In genomic region chr6:169780571-169781091, GRCh38 we compare ENCODE assay signal across 1 cellular context.
TF ChIP-seq lines count a peak whose summit lies in the region.

No MANE protein-coding gene starts in this region.

TF ChIP-seq in HepG2, 621 proteins besides CTCF, POLR2A, EP300 and RAD21 (continued from another document):
- TF ChIP-seq, protein P1, sequence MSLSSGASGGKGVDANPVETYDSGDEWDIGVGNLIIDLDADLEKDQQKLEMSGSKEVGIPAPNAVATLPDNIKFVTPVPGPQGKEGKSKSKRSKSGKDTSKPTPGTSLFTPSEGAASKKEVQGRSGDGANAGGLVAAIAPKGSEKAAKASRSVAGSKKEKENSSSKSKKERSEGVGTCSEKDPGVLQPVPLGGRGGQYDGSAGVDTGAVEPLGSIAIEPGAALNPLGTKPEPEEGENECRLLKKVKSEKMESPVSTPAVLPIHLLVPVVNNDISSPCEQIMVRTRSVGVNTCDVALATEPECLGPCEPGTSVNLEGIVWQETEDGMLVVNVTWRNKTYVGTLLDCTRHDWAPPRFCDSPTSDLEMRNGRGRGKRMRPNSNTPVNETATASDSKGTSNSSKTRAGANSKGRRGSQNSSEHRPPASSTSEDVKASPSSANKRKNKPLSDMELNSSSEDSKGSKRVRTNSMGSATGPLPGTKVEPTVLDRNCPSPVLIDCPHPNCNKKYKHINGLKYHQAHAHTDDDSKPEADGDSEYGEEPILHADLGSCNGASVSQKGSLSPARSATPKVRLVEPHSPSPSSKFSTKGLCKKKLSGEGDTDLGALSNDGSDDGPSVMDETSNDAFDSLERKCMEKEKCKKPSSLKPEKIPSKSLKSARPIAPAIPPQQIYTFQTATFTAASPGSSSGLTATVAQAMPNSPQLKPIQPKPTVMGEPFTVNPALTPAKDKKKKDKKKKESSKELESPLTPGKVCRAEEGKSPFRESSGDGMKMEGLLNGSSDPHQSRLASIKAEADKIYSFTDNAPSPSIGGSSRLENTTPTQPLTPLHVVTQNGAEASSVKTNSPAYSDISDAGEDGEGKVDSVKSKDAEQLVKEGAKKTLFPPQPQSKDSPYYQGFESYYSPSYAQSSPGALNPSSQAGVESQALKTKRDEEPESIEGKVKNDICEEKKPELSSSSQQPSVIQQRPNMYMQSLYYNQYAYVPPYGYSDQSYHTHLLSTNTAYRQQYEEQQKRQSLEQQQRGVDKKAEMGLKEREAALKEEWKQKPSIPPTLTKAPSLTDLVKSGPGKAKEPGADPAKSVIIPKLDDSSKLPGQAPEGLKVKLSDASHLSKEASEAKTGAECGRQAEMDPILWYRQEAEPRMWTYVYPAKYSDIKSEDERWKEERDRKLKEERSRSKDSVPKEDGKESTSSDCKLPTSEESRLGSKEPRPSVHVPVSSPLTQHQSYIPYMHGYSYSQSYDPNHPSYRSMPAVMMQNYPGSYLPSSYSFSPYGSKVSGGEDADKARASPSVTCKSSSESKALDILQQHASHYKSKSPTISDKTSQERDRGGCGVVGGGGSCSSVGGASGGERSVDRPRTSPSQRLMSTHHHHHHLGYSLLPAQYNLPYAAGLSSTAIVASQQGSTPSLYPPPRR (CRISPR knock-in tag; IDR thresholded peaks at IDR 0.05; ENCODE audit: borderline replicate concordance): no peak
- no peak for TF ChIP-seq ZFP37 (CRISPR knock-in tag; IDR thresholded peaks at IDR 0.05; ENCODE audit: borderline replicate concordance)
- TF ChIP-seq DNMT1 (CRISPR knock-in tag; IDR thresholded peaks at IDR 0.05): no peak
- TF ChIP-seq ZFP90 (CRISPR knock-in tag; IDR thresholded peaks at IDR 0.05; ENCODE audit: borderline replicate concordance): no peak
- no peak for TF ChIP-seq MAFG (CRISPR knock-in tag; IDR thresholded peaks at IDR 0.05)
- TF ChIP-seq ZEB1 (IDR thresholded peaks at IDR 0.05; ENCODE audit: insufficient replicate concordance, low read depth): no peak
- TF ChIP-seq ARHGAP35 (CRISPR knock-in tag; IDR thresholded peaks at IDR 0.05; ENCODE audit: borderline replicate concordance): no peak
- TF ChIP-seq, protein P2, sequence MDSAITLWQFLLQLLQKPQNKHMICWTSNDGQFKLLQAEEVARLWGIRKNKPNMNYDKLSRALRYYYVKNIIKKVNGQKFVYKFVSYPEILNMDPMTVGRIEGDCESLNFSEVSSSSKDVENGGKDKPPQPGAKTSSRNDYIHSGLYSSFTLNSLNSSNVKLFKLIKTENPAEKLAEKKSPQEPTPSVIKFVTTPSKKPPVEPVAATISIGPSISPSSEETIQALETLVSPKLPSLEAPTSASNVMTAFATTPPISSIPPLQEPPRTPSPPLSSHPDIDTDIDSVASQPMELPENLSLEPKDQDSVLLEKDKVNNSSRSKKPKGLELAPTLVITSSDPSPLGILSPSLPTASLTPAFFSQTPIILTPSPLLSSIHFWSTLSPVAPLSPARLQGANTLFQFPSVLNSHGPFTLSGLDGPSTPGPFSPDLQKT (CRISPR knock-in tag; IDR thresholded peaks at IDR 0.05; ENCODE audit: borderline replicate concordance): no peak
- no peak for TF ChIP-seq POLR2AphosphoS5 (IDR thresholded peaks at IDR 0.05; ENCODE audit: low read depth, low read length)
- no peak for TF ChIP-seq KLF12 (CRISPR knock-in tag; IDR thresholded peaks at IDR 0.05; ENCODE audit: borderline replicate concordance)
- TF ChIP-seq PRPF4 (IDR thresholded peaks at IDR 0.05; ENCODE audit: low read depth, low read length, poor library complexity, severe bottlenecking): no peak
- TF ChIP-seq SNAI1 (CRISPR knock-in tag; IDR thresholded peaks at IDR 0.05; ENCODE audit: borderline replicate concordance): no peak
- TF ChIP-seq PHF21A (CRISPR knock-in tag; IDR thresholded peaks at IDR 0.05): no peak
- TF ChIP-seq KDM2A (CRISPR knock-in tag; IDR thresholded peaks at IDR 0.05; ENCODE audit: borderline replicate concordance, low read depth): no peak
TF ChIP-seq in HepG2: peak in this region for 29.
